Comparison of ENCODE assay signal across 26 cellular contexts in genomic region chr6:152950240-152950639, GRCh38.
"Had no signal": no experiment of that assay in that cellular context is flagged by ENCODE, and none has a peak within 500 bp of the region (broad histone marks: within the 10 kb centered on the region; RNA-seq: fewer than 3 reads in every experiment).

No MANE protein-coding gene starts in this region.

- H3K27me3 ChIP-seq: colonic mucosa, gastrocnemius medialis had no signal

- ATAC-seq: effector memory CD8-positive, alpha-beta T cell; esophagus mucosa; gastrocnemius medialis; heart right ventricle; left cardiac atrium; left lung; left ventricle myocardium superior had no signal

- H3K4me3 ChIP-seq: colonic mucosa, esophagus squamous epithelium, gastrocnemius medialis, heart right ventricle, left lung, lung had no signal

- H3K4me1 ChIP-seq: colonic mucosa, left lung had no signal

- H3K9me3 ChIP-seq: colonic mucosa, esophagus squamous epithelium, gastrocnemius medialis, heart right ventricle, left lung had no signal

- H3K36me3 ChIP-seq: colonic mucosa, esophagus squamous epithelium, gastrocnemius medialis, heart right ventricle, left lung had no signal

- H3K27ac ChIP-seq: colonic mucosa, epithelial cell of prostate, esophagus squamous epithelium, gastrocnemius medialis, heart right ventricle, left lung had no signal

- DNase-seq: colonic mucosa; cortex of kidney; effector CD8-positive, alpha-beta T cell; effector memory CD8-positive, alpha-beta T cell; endodermal cell; erythroblast; esophagus squamous epithelium; foreskin fibroblast; foreskin melanocyte; gastrocnemius medialis; glutamatergic neuron; head of caudate nucleus; heart right ventricle; hippocampal formation; left cardiac atrium; left lung; left ventricle myocardium superior; mammary epithelial cell; mesendoderm; midbrain had no signal

- FAIRE-seq: endometrium, islet of Langerhans, keratinocyte had no signal
